Comparison of ENCODE assay signal across 1 cellular context in genomic region chr12:132608231-132609171, GRCh38.
TF ChIP-seq lines count a peak whose summit lies in the region.

No MANE protein-coding gene starts in this region.

TF ChIP-seq in endothelial cell of umbilical vein, 7 proteins besides CTCF, POLR2A, EP300 and RAD21:
- no peak for TF ChIP-seq MAX (IDR thresholded peaks at IDR 0.05; ENCODE audit: insufficient read depth, insufficient read length)
- no peak for TF ChIP-seq GATA2 (IDR thresholded peaks at IDR 0.05; ENCODE audit: insufficient read depth, insufficient read length, low read depth, low read length)
- no peak for TF ChIP-seq MYC (IDR thresholded peaks at IDR 0.05; ENCODE audit: low read depth, low read length)
- TF ChIP-seq FOS (IDR thresholded peaks at IDR 0.05; ENCODE audit: borderline replicate concordance, insufficient read depth, low read length), result no peak
- no peak for TF ChIP-seq EZH2 (IDR thresholded peaks at IDR 0.05; ENCODE audit: borderline replicate concordance, low read depth, low read length, severe bottlenecking)
- TF ChIP-seq JUN (IDR thresholded peaks at IDR 0.05; ENCODE audit: borderline replicate concordance, insufficient read depth, insufficient read length, low read depth), result no peak
- no peak for TF ChIP-seq POLR2AphosphoS5 (IDR thresholded peaks at IDR 0.05; ENCODE audit: insufficient read depth, low read depth, low read length)
TF ChIP-seq in endothelial cell of umbilical vein: peak in this region for 0.
